21 cellular contexts compared by ENCODE assay signal in the genomic region with DNA sequence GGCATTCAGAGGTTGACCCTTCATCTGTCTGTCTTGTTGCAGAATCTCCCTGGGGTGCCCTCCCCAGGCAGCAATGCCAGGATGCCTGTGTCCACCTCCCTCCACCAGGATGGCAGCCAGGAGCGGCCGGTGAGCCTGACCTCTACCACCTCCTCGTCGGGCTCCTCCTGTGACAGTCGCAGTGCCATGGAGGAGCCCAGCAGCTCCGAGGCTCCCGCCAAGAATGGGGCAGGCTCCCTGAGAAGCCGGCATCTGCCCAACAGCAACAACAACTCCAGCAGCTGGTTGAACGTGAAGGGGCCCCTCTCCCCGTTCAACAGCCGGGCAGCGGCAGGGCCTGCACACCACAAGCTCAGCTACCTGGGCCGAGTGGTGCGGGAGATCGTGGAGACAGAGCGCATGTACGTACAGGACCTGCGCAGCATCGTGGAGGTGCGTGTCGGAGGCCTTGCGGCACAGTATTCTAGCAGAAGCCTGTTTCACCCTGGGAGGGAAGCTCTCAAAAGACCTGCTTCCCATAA. TPM values are rescaled to one million over a fixed set of nuclear protein-coding genes. Genes with fewer than 3 reads are reported as not detected.
A peak's percentile ranks its signal among the peaks of the same experiment; 100 is the strongest.
DNase-seq lines count a peak whose midpoint lies in the region; ATAC-seq and TF ChIP-seq lines count a peak whose summit lies in the region.
"Had no signal": no experiment of that assay in that cellular context is flagged by ENCODE, and none has a peak within 500 bp of the region (broad histone marks: within the 10 kb centered on the region; RNA-seq: fewer than 3 reads in every experiment).

No MANE protein-coding gene starts in this region.

- H2BK12ac ChIP-seq in neuronal stem cell (ENCODE audit: low read length), result no peak overlapping the region

- 95 to 100% methylated on average over 3 to 11 of the region's 22 CpGs for WGBS in esophagus squamous epithelium, 2 donors
- WGBS in neuronal stem cell (ENCODE audit: extremely low coverage in 2 of 2, insufficient read length in 2 of 2, insufficient replicate concordance in 1 of 2), 2 donors, result no CpG with 5 or more reads among the region's 22 CpGs

- no peaks in the 10 kb centered on the region for H3K27me3 ChIP-seq in CD4-positive, alpha-beta T cell (ENCODE audit: control insufficient read depth, insufficient read depth, low read length)
- no peaks in the 10 kb centered on the region for H3K27me3 ChIP-seq in esophagus squamous epithelium
- no peaks in the 10 kb centered on the region for H3K27me3 ChIP-seq in neuronal stem cell (ENCODE audit: control insufficient read depth in 3 of 3, insufficient read depth in 3 of 3, low read depth in 1 of 3, low read length in 3 of 3)
- H3K27me3 ChIP-seq: gastrocnemius medialis, thyroid gland had no signal

- H3K36me3 Mint-ChIP-seq in CD4-positive, alpha-beta T cell (ENCODE audit: low read depth), result peaks cover 10% of the 10 kb centered on the region
- H3K36me3 Mint-ChIP-seq in T-helper 17 cell (ENCODE audit: low read depth), result peaks cover 3% of the 10 kb centered on the region
- H3K36me3 Mint-ChIP-seq in activated T-cell treated with anti-CD3 and anti-CD28 coated beads, Interleukin-2, amount 50 U/mL, for 24 hours (ENCODE audit: low read depth), result no peaks in the 10 kb centered on the region
- H3K36me3 Mint-ChIP-seq: activated naive CD4-positive, alpha-beta T cell treated with anti-CD3 and anti-CD28 coated beads, Interleukin-2, amount 50 U/mL, for 24 hours; stimulated activated naive B cell treated with anti-CD40 and anti-IgM and Interleukin-4, amounts not matched to agents 10 μg/mL and 1 μg/mL and 100 μg/mL, for 72 hours had no signal

- H3K14ac ChIP-seq in neuronal stem cell (ENCODE audit: low read length), result peak overlapping the region; percentile 64

- intact Hi-C loops in CD4-positive, alpha-beta T cell (cut with DNase I, micrococcal nuclease), result no loop called here
- intact Hi-C loops in esophagus squamous epithelium (cut with DNase I), result no loop called here

- H3K4me3 ChIP-seq in esophagus squamous epithelium, result no peak overlapping the region
- no peak overlapping the region for H3K4me3 ChIP-seq in neuronal stem cell (ENCODE audit: low read length in 2 of 2)
- H3K4me3 ChIP-seq: gastrocnemius medialis, thyroid gland had no signal

- H3K9ac ChIP-seq in neuronal stem cell (ENCODE audit: low read depth, low read length, poor library complexity), result no peak overlapping the region
- H3K9ac ChIP-seq: KMS-11 had no signal

- H3K4me2 ChIP-seq in neuronal stem cell (ENCODE audit: insufficient read depth, low read length, poor library complexity, severe bottlenecking), result no peak overlapping the region

- no peak overlapping the region for H3K4ac ChIP-seq in neuronal stem cell (ENCODE audit: low read length)

- no peak overlapping the region for H2AFZ ChIP-seq in neuronal stem cell (ENCODE audit: low read length)

- peaks cover 76% of the 10 kb centered on the region for H3K4me1 Mint-ChIP-seq in CD4-positive, alpha-beta T cell (ENCODE audit: low read depth)
- peaks cover 65% of the 10 kb centered on the region for H3K4me1 Mint-ChIP-seq in T-helper 17 cell
- peaks cover 61% of the 10 kb centered on the region for H3K4me1 Mint-ChIP-seq in activated T-cell treated with anti-CD3 and anti-CD28 coated beads, Interleukin-2, amount 50 U/mL, for 24 hours (ENCODE audit: low read depth)
- H3K4me1 Mint-ChIP-seq: activated B cell treated with CpG ODN at 0.5 μM for 24 hours; stimulated activated naive B cell treated with anti-CD40 and anti-IgM and Interleukin-4, amounts not matched to agents 10 μg/mL and 1 μg/mL and 100 μg/mL, for 72 hours had no signal

- H3K79me1 ChIP-seq in neuronal stem cell (ENCODE audit: low read depth, low read length), result peaks cover 37% of the 10 kb centered on the region

- no peaks in the 10 kb centered on the region for H3K27me3 Mint-ChIP-seq in CD4-positive, alpha-beta T cell
- H3K27me3 Mint-ChIP-seq in T-helper 17 cell, result no peaks in the 10 kb centered on the region
- no peaks in the 10 kb centered on the region for H3K27me3 Mint-ChIP-seq in activated T-cell treated with anti-CD3 and anti-CD28 coated beads, Interleukin-2, amount 50 U/mL, for 24 hours
- H3K27me3 Mint-ChIP-seq: activated CD8-positive, alpha-beta T cell treated with anti-CD3 and anti-CD28 coated beads for 36 hours; activated naive CD4-positive, alpha-beta T cell treated with anti-CD3 and anti-CD28 coated beads, Interleukin-2, amount 50 U/mL, for 24 hours; dendritic cell treated with granulocyte-macrophage colony-stimulating factor and Interleukin-4, amounts not matched to agents 40 ng/mL and 50 ng/mL, for 4 days had no signal

- CTCF ChIA-PET in CD4-positive, alpha-beta T cell (lab: Charles Lee), result no interaction called here

- H3K18ac ChIP-seq in neuronal stem cell (ENCODE audit: low read length), result peak overlapping the region; percentile 16

- no peak for TF ChIP-seq POLR2A in esophagus squamous epithelium (IDR thresholded peaks at IDR 0.05)

- POLR2A ChIA-PET in CD4-positive, alpha-beta T cell (lab: Charles Lee), result interaction anchor here (1.0 kb wide), 1 partner anchor 22 kb away, joined by 6 read pairs; no protein-coding TSS in a partner anchor

- H3K27ac Mint-ChIP-seq in CD4-positive, alpha-beta T cell, result peak overlapping the region; percentile 69
- H3K27ac Mint-ChIP-seq in T-helper 17 cell, result peak overlapping the region; percentile 96
- no peak overlapping the region for H3K27ac Mint-ChIP-seq in activated T-cell treated with anti-CD3 and anti-CD28 coated beads, Interleukin-2, amount 50 U/mL, for 24 hours
- H3K27ac Mint-ChIP-seq: activated B cell treated with CpG ODN at 0.5 μM for 24 hours; activated CD8-positive, alpha-beta T cell treated with anti-CD3 and anti-CD28 coated beads for 36 hours; activated naive CD4-positive, alpha-beta T cell treated with anti-CD3 and anti-CD28 coated beads, Interleukin-2, amount 50 U/mL, for 24 hours; dendritic cell treated with granulocyte-macrophage colony-stimulating factor and Interleukin-4, amounts not matched to agents 40 ng/mL and 50 ng/mL, for 4 days; stimulated activated naive B cell treated with anti-CD40 and anti-IgM and Interleukin-4, amounts not matched to agents 10 μg/mL and 1 μg/mL and 100 μg/mL, for 72 hours had no signal

- no peak overlapping the region for H2BK120ac ChIP-seq in neuronal stem cell (ENCODE audit: low read depth, low read length)

- H2BK15ac ChIP-seq in neuronal stem cell (ENCODE audit: low read length), result no peak overlapping the region

- no peak for DNase-seq in CD4-positive, alpha-beta T cell
- no peak for DNase-seq in T-helper 17 cell
- no peak for DNase-seq in esophagus squamous epithelium (lab: John Stamatoyannopoulos, UW)
- DNase-seq in neuronal stem cell (ENCODE audit: low spot score), result no peak
- no peak for DNase-seq in T-helper 9 cell
- no peak for DNase-seq in NCI-H1105 treated with DMSO at 0.1 percent for 48 hours (lab: John Stamatoyannopoulos, UW)
- DNase-seq in activated T-cell treated with anti-CD3 and anti-CD28 coated beads, Interleukin-2, amount 50 U/mL, for 24 hours, result no peak
- DNase-seq: activated B cell treated with CpG ODN at 0.5 μM for 24 hours; activated CD8-positive, alpha-beta T cell treated with anti-CD3 and anti-CD28 coated beads for 36 hours; activated T-cell treated with anti-CD3 and anti-CD28 coated beads, Interleukin-2, amount 50 U/mL, for 1 hour; gastrocnemius medialis; left colon; NCI-H2029; NCI-H446 treated with DMSO at 0.1 percent for 48 hours; stimulated activated naive B cell treated with anti-CD40 and anti-IgM and Interleukin-4, amounts not matched to agents 10 μg/mL and 1 μg/mL and 100 μg/mL, for 72 hours; thyroid gland had no signal

- H3K36me3 ChIP-seq in esophagus squamous epithelium (peaks cover 38 to 55% (median 46%) of the 10 kb centered on the region in 3 donors), neuronal stem cell (replicated peaks in 1 of 2; ENCODE audit: control insufficient read depth in 2 of 2, insufficient read depth in 2 of 2, low read length in 2 of 2) (peaks cover 50 to 51% of the 10 kb centered on the region in 2 donors)
- H3K36me3 ChIP-seq: gastrocnemius medialis had no signal

- H2AK5ac ChIP-seq in neuronal stem cell (ENCODE audit: low read depth, low read length), result no peak overlapping the region

- no peak overlapping the region for H3K4me3 Mint-ChIP-seq in CD4-positive, alpha-beta T cell
- peak overlapping the region; percentile 55 for H3K4me3 Mint-ChIP-seq in T-helper 17 cell
- H3K4me3 Mint-ChIP-seq in activated T-cell treated with anti-CD3 and anti-CD28 coated beads, Interleukin-2, amount 50 U/mL, for 24 hours, result no peak overlapping the region
- H3K4me3 Mint-ChIP-seq: activated B cell treated with CpG ODN at 0.5 μM for 24 hours; activated CD8-positive, alpha-beta T cell treated with anti-CD3 and anti-CD28 coated beads for 36 hours; activated naive CD4-positive, alpha-beta T cell treated with anti-CD3 and anti-CD28 coated beads, Interleukin-2, amount 50 U/mL, for 24 hours; dendritic cell treated with granulocyte-macrophage colony-stimulating factor and Interleukin-4, amounts not matched to agents 40 ng/mL and 50 ng/mL, for 4 days; stimulated activated naive B cell treated with anti-CD40 and anti-IgM and Interleukin-4, amounts not matched to agents 10 μg/mL and 1 μg/mL and 100 μg/mL, for 72 hours had no signal

- no peak overlapping the region for H3K23ac ChIP-seq in neuronal stem cell (ENCODE audit: low read depth, low read length, poor library complexity)

- no peak for TF ChIP-seq CTCF in CD4-positive, alpha-beta T cell (IDR thresholded peaks at IDR 0.05)
- no peak for TF ChIP-seq CTCF in esophagus squamous epithelium (IDR thresholded peaks at IDR 0.05)

- no peaks in the 10 kb centered on the region for H3K9me3 Mint-ChIP-seq in CD4-positive, alpha-beta T cell
- H3K9me3 Mint-ChIP-seq in activated T-cell treated with anti-CD3 and anti-CD28 coated beads, Interleukin-2, amount 50 U/mL, for 24 hours, result no peaks in the 10 kb centered on the region
- H3K9me3 Mint-ChIP-seq: activated B cell treated with CpG ODN at 0.5 μM for 24 hours; activated CD8-positive, alpha-beta T cell treated with anti-CD3 and anti-CD28 coated beads for 36 hours; activated naive CD4-positive, alpha-beta T cell treated with anti-CD3 and anti-CD28 coated beads, Interleukin-2, amount 50 U/mL, for 24 hours; dendritic cell treated with granulocyte-macrophage colony-stimulating factor and Interleukin-4, amounts not matched to agents 40 ng/mL and 50 ng/mL, for 4 days; stimulated activated naive B cell treated with anti-CD40 and anti-IgM and Interleukin-4, amounts not matched to agents 10 μg/mL and 1 μg/mL and 100 μg/mL, for 72 hours had no signal

- H4K91ac ChIP-seq in neuronal stem cell (ENCODE audit: low read depth, low read length, poor library complexity), result no peak overlapping the region

- H4K8ac ChIP-seq in neuronal stem cell (ENCODE audit: low read depth, low read length), result no peak overlapping the region

- H2BK5ac ChIP-seq in neuronal stem cell (ENCODE audit: low read length), result no peak overlapping the region

- no peak for ATAC-seq in CD4-positive, alpha-beta T cell (ENCODE audit: poor library complexity)
- no peak for ATAC-seq in T-helper 17 cell
- ATAC-seq in GM18502 (IDR thresholded peaks at IDR 0.05; ENCODE audit: poor library complexity, unreplicated experiment), result no peak
- ATAC-seq: activated CD8-positive, alpha-beta T cell treated with anti-CD3 and anti-CD28 coated beads for 36 hours; gastrocnemius medialis; left colon; right cardiac atrium had no signal

- H3K4me1 ChIP-seq in esophagus squamous epithelium, result peaks cover 33 to 68% (median 48%) of the 10 kb centered on the region in 3 donors
- H3K4me1 ChIP-seq in neuronal stem cell (ENCODE audit: control insufficient read depth in 2 of 2, insufficient read depth in 1 of 2, low read depth in 1 of 2, low read length in 2 of 2), result peaks cover 5 to 42% of the 10 kb centered on the region in 2 donors
- H3K4me1 ChIP-seq: gastrocnemius medialis had no signal

- H3K9me3 ChIP-seq in CD4-positive, alpha-beta T cell (ENCODE audit: control insufficient read depth, low read length), result no peaks in the 10 kb centered on the region
- H3K9me3 ChIP-seq in T-helper 17 cell (ENCODE audit: control insufficient read depth, low read length, poor library complexity, severe bottlenecking), result no peaks in the 10 kb centered on the region
- no peaks in the 10 kb centered on the region for H3K9me3 ChIP-seq in esophagus squamous epithelium
- no peaks in the 10 kb centered on the region for H3K9me3 ChIP-seq in neuronal stem cell (replicated peaks in 1 of 2; ENCODE audit: control insufficient read depth in 2 of 2, insufficient read depth in 1 of 2, low read depth in 1 of 2, low read length in 2 of 2)
- H3K9me3 ChIP-seq: gastrocnemius medialis, thyroid gland had no signal

- no peak overlapping the region for H3K27ac ChIP-seq in CD4-positive, alpha-beta T cell (ENCODE audit: low read depth, low read length)
- H3K27ac ChIP-seq in esophagus squamous epithelium, result peak overlapping the region in 3 of 4 donors; percentile 84 to 94 (median 90)
- no peak overlapping the region for H3K27ac ChIP-seq in neuronal stem cell (replicated peaks; ENCODE audit: low read length)
- H3K27ac ChIP-seq: thyroid gland had no signal

RNA-seq across cellular contexts. Expression of a gene that starts 23.4 kb away (rescaled TPM):
- total RNA-seq in CD4-positive, alpha-beta T cell, result 10 to 100 TPM; 12.1 to 13.3 TPM
- total RNA-seq in T-helper 17 cell (10 to 100 TPM; 61.4 to 65.5 TPM), esophagus squamous epithelium (10 to 100 TPM; 44.6 to 87.8 (median 60.8) TPM)
- polyA plus RNA-seq in neuronal stem cell (2013, experiment 1 of 2), result 66.9 TPM
- polyA plus RNA-seq in neuronal stem cell (2013, experiment 2 of 2), result 64.7 TPM

Comparison
In these comparisons a context has a peak if more than half of its experiments do, and no peak if none do; other contexts are left out.
1. H3K27ac ChIP-seq: peak in esophagus squamous epithelium (3 of 4); none in CD4-positive, alpha-beta T cell (single experiment) and neuronal stem cell (single experiment).